Comparison of ENCODE assay signal across 1 cellular context in the genomic region with DNA sequence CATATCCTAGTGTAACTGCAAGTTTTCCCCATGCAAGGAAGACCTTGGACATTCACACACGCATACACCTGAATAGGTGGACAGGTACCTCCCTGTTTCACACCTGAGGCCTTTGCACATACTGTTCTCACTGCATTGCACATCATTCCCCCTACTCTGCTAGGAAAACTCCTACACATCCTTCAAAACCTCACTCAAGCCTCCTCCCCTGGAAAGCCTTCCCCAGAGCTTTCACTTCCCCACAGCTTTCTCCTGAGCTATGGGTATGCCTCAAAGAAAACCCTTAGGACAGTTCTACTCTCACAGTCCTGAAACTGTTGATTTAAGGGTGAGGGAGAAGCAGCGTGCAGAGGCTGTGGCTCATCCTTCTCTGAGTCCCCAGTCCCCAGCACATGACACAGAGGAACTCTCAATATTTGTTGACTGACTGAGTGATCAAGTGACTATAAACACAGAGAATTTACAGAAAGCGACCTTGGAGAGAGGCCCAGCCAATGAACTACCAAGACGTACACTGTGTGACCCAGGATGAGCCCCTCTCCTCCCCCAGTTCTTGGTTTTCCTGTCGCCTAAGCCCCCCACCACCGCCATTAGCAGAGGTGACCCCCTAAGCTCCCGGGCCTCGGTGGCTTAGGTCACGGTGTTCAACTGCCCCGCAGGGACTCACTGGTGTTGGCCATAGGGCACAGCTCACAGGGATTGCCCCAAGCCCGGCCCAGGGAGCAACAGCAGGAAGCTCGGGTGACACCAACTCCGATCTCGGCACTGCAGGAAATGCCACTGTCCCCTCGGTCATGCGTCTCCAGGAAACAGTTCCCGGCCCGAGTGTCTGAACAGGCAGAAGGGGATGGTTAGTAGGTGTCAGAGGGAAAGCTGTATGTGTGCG.
TF ChIP-seq lines count a peak whose summit lies in the region.

No MANE protein-coding gene starts in this region.

TF ChIP-seq in HepG2, 621 proteins besides CTCF, POLR2A, EP300 and RAD21:
- TF ChIP-seq FOXM1 (CRISPR knock-in tag; IDR thresholded peaks at IDR 0.05) (no peak), ZNF3 (CRISPR knock-in tag; IDR thresholded peaks at IDR 0.05) (peak; percentile 92), ZNF20 (CRISPR knock-in tag; IDR thresholded peaks at IDR 0.05) (no peak)
